Comparison of ENCODE assay signal across 1 cellular context in the genomic region with DNA sequence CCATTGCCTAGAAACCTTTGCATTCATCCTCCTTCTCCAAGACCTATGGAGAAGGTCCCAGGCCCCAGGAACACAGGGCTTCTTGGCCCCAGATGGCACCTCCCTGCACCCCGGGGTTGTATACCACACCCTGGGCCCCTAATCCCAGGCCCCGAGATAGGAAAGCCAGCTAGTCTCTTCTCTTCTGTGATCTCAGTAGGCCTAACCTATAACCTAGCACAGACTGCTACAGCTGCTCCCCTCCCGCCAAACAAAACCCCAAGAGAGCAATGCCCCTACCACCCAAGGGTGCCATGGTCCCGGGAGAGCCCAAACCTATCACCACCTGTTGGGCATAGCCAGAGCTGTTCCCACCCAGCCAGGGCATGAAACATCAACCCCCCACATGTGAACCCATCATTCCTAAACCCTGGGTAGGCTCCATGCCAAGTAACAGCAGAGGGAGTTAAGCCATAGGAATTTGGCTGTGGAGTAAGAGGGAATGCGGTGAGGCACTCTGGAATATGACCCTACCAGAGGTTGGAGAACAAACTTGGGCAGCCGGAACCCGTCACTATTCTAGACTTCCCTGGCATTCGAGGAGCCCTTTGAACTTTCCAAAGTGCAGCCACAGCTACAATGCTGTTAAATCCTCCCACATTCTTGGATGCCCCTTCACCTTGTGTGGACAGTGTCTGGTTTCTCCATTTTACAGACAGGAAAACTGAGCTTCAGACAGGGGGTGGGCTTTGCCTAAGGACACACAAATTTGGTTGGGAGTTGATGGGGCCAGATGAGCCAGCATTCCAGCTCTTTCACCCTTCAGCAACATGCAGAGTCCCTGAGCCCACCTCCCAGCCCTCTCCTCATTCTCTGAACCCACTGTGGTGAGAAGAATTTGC.
TF ChIP-seq lines count a peak whose summit lies in the region.

No MANE protein-coding gene starts in this region.

TF ChIP-seq in HepG2, 621 proteins besides CTCF, POLR2A, EP300 and RAD21:
- no peak for TF ChIP-seq ZNF549 (CRISPR knock-in tag; IDR thresholded peaks at IDR 0.05)
- peak; percentile 84 for TF ChIP-seq ZNF629 (CRISPR knock-in tag; conservative IDR thresholded peaks at IDR 0.05)
- peak; percentile 15; the same call in 1 of the 2 replicates for TF ChIP-seq HNF4G (IDR thresholded peaks at IDR 0.05; ENCODE audit: borderline replicate concordance, low read depth, low read length)
- no peak for TF ChIP-seq HNF4G (CRISPR knock-in tag; IDR thresholded peaks at IDR 0.05; ENCODE audit: borderline replicate concordance, low read depth)
- TF ChIP-seq HNF4A (CRISPR knock-in tag; IDR thresholded peaks at IDR 0.05): peak; percentile 30; the same call in 1 of the 2 replicates
- TF ChIP-seq, protein P1, sequence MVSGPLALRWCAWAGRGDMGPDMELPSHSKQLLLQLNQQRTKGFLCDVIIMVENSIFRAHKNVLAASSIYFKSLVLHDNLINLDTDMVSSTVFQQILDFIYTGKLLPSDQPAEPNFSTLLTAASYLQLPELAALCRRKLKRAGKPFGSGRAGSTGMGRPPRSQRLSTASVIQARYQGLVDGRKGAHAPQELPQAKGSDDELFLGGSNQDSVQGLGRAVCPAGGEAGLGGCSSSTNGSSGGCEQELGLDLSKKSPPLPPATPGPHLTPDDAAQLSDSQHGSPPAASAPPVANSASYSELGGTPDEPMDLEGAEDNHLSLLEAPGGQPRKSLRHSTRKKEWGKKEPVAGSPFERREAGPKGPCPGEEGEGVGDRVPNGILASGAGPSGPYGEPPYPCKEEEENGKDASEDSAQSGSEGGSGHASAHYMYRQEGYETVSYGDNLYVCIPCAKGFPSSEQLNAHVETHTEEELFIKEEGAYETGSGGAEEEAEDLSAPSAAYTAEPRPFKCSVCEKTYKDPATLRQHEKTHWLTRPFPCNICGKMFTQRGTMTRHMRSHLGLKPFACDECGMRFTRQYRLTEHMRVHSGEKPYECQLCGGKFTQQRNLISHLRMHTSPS (CRISPR knock-in tag; IDR thresholded peaks at IDR 0.05; ENCODE audit: low read depth): peak; percentile 27; the same call in 1 of the 2 replicates
- TF ChIP-seq ZMYM3 (CRISPR knock-in tag; IDR thresholded peaks at IDR 0.05): peak; percentile 56; the same call in 1 of the 2 replicates
